ENCODE assay signal across 16 cellular contexts in the genomic region with DNA sequence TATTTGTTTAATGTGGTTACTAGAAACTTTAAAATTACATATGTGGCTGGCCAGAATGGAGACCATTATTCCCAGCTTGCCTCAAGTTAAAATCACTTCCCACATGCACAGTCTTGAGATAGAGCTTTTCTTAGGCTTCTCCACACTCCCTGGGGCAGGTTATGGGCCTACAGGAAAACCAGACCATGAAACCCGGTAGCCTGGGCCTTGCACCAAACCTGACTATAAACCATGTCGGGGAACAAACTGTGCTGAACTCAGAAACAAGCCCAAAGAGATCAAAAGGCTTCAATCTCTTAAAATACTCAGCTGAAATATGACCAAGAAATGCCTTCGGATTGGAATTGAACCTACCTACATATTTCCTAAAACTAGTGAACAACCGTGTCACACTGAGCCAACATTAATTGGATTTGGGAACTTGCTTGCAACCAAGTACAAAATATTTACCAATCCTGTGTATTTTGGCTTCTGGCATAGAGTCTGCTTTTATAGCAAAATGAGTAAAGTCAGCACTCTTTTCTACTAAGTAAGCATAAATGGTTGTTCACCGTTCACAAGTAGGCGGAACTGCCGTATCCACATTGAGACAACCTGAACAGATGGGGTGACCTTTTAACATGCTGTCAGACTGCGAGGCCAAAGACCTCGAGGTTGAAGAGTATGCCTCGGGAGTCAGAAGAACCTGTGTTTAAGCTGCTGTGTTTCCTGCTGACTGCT.
"Had no signal": no experiment of that assay in that cellular context is flagged by ENCODE, and none has a peak within 500 bp of the region (broad histone marks: within the 10 kb centered on the region; RNA-seq: fewer than 3 reads in every experiment).

No MANE protein-coding gene starts in this region.

- DNase-seq: activated CD4-positive, CD25-positive, alpha-beta regulatory T cell treated with anti-CD3 and anti-CD28 coated beads, Interleukin-2, amount 50 U/mL, for 72 hours; activated naive CD4-positive, alpha-beta T cell treated with Interleukin-2 at 50 U/mL for 16 hours; activated naive CD8-positive, alpha-beta T cell treated with anti-CD3 and anti-CD28 coated beads, Interleukin-2, amount 50 U/mL, for 24 hours; left lung; mucosa of descending colon; naive thymus-derived CD4-positive, alpha-beta T cell; right cardiac atrium; stimulated activated CD4-positive, alpha-beta T cell treated with anti-CD3 and anti-CD28 coated beads, Interleukin-4, amount 100 ng/mL, for 4 hours; stimulated activated CD8-positive, alpha-beta memory T cell treated with anti-CD3 and anti-CD28 coated beads, Interleukin-4, amount 100 ng/mL, for 48 hours; stimulated activated naive CD4-positive, alpha-beta T cell treated with Interleukin-2 at 50 U/mL for 16 hours; substantia nigra had no signal

- H3K4me2 ChIP-seq: smooth muscle cell had no signal

- H3K9me3 ChIP-seq: left lung, mucosa of descending colon, neutrophil had no signal

- ATAC-seq: activated naive CD8-positive, alpha-beta T cell treated with anti-CD3 and anti-CD28 coated beads, Interleukin-2, amount 50 U/mL, for 24 hours; esophagus mucosa; left lung; mucosa of descending colon; naive thymus-derived CD4-positive, alpha-beta T cell; right cardiac atrium had no signal

- H3K27me3 Mint-ChIP-seq: activated naive CD8-positive, alpha-beta T cell treated with anti-CD3 and anti-CD28 coated beads, Interleukin-2, amount 50 U/mL, for 24 hours; naive thymus-derived CD4-positive, alpha-beta T cell had no signal

- H3K4me3 ChIP-seq: left lung, mucosa of descending colon, smooth muscle cell had no signal

- H3K4me1 ChIP-seq: left lung had no signal

- H3K27ac Mint-ChIP-seq: activated naive CD8-positive, alpha-beta T cell treated with anti-CD3 and anti-CD28 coated beads, Interleukin-2, amount 50 U/mL, for 24 hours; activated T-helper 1 cell treated with anti-CD3 and anti-CD28 coated beads, Interleukin-12 subunit alpha, Interleukin-12 subunit beta, Interleukin-2, Interleukin-4 antibody, amounts not matched to agents 30 ng/mL and 10 ng/mL and 1 ng/mL, durations not matched to agents 14 hours and 24 hours and 36 hours; T-helper 2 cell treated with Interferon-gamma antibody and Interleukin-4, amounts not matched to agents 5 μg/mL and 100 μg/mL, for 36 hours had no signal

- H3K9me3 Mint-ChIP-seq: activated naive CD8-positive, alpha-beta T cell treated with anti-CD3 and anti-CD28 coated beads, Interleukin-2, amount 50 U/mL, for 24 hours; T-helper 2 cell treated with Interferon-gamma antibody and Interleukin-4, amounts not matched to agents 5 μg/mL and 100 μg/mL, for 36 hours had no signal

- H3K36me3 ChIP-seq: left lung, neutrophil had no signal

- H3K27ac ChIP-seq: left lung, neutrophil had no signal

- H3K27me3 ChIP-seq: left lung, neutrophil had no signal

- H3K4me3 Mint-ChIP-seq: activated naive CD8-positive, alpha-beta T cell treated with anti-CD3 and anti-CD28 coated beads, Interleukin-2, amount 50 U/mL, for 24 hours; activated T-helper 1 cell treated with anti-CD3 and anti-CD28 coated beads, Interleukin-12 subunit alpha, Interleukin-12 subunit beta, Interleukin-2, Interleukin-4 antibody, amounts not matched to agents 30 ng/mL and 10 ng/mL and 1 ng/mL, durations not matched to agents 14 hours and 24 hours and 36 hours; naive thymus-derived CD4-positive, alpha-beta T cell; T-helper 2 cell treated with Interferon-gamma antibody and Interleukin-4, amounts not matched to agents 5 μg/mL and 100 μg/mL, for 36 hours had no signal
